ENCODE assay signal across 9 cellular contexts in the genomic region with DNA sequence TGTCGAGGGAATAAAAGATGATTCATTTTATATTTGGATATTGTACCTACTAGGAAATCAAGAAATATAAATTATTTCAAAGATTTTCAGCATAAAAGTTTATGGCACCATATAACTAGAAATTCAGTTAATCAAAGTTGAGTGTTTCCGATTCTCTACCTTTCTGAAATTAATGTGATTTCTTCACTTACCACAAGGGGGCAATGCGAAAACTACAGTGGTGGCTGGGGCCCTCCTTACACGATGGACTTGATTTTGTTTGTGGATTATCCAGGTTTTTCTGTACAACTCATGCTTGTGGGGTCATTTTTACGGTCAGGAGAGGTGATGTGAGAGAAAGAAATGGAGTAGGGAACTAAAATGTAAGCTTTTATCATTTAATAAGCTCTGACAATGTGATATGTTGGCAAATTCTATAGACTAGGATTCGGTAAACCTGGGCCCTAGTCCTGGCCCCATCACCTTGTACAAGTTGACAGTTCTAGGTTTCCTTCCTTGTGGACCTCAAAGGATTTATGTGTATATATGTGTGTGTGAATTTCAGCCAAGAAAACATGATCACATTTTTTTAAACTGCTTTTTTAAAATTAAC. TPM values are rescaled to one million over a fixed set of nuclear protein-coding genes. Genes with fewer than 3 reads are reported as not detected.
A peak's percentile ranks its signal among the peaks of the same experiment; 100 is the strongest.
DNase-seq lines count a peak whose midpoint lies in the region; ATAC-seq, FAIRE-seq and TF ChIP-seq lines count a peak whose summit lies in the region.
"Had no signal": no experiment of that assay in that cellular context is flagged by ENCODE, and none has a peak within 500 bp of the region (broad histone marks: within the 10 kb centered on the region; RNA-seq: fewer than 3 reads in every experiment).

No MANE protein-coding gene starts in this region.

- H3K4me3 Mint-ChIP-seq in effector memory CD8-positive, alpha-beta T cell: no peak overlapping the region
- H3K4me3 Mint-ChIP-seq: activated naive CD8-positive, alpha-beta T cell had no signal

- peak in 2 of 3 experiments; percentile 25 to 58 for TF ChIP-seq CTCF in testis (IDR thresholded peaks at IDR 0.05)

- no peaks in the 10 kb centered on the region for H3K4me1 Mint-ChIP-seq in effector memory CD8-positive, alpha-beta T cell (ENCODE audit: low read depth in 2 of 2)

- peak; percentile 7 for DNase-seq in stimulated activated CD4-positive, alpha-beta T cell treated with anti-CD3 and anti-CD28 coated beads, Interleukin-15, amount 100 ng/mL, for 24 hours
- DNase-seq in stimulated activated CD4-positive, alpha-beta T cell treated with anti-CD3 and anti-CD28 coated beads, Interleukin-2, amount 100 ng/mL, for 24 hours: no peak
- DNase-seq in M059J (ENCODE audit: low read depth): peak; percentile 9
- peak in 1 of 3 experiments; percentile 6 for DNase-seq in effector memory CD8-positive, alpha-beta T cell
- no peak for DNase-seq in testis
- DNase-seq in small intestine: no peak

- TF ChIP-seq POLR2A in testis (IDR thresholded peaks at IDR 0.05): no peak

- H3K4me1 ChIP-seq in testis (no peaks in the 10 kb centered on the region), small intestine (ENCODE audit: control insufficient read depth in 2 of 2, insufficient read depth in 1 of 2, low read depth in 1 of 2, low read length in 1 of 2) (no peaks in the 10 kb centered on the region)

- H3K27ac ChIP-seq in testis (no peak overlapping the region), small intestine (ENCODE audit: low read depth in 1 of 2, low read length in 1 of 2) (no peak overlapping the region)

- no peaks in the 10 kb centered on the region for H3K9me3 ChIP-seq in testis
- no peaks in the 10 kb centered on the region for H3K9me3 ChIP-seq in small intestine (ENCODE audit: control insufficient read depth, low read depth)

- 55 to 59% methylated on average over 6 of the region's 6 CpGs for WGBS in testis, 2 donors
- WGBS in small intestine, 3 donors: 56 to 58% (median 57%) methylated on average over 6 of the region's 6 CpGs

- H3K9me3 Mint-ChIP-seq in effector memory CD8-positive, alpha-beta T cell: peaks cover 0 to 3% of the 10 kb centered on the region in 2 donors

- no peaks in the 10 kb centered on the region for H3K36me3 ChIP-seq in testis (ENCODE audit: low read depth, missing control alignments)
- H3K36me3 ChIP-seq in small intestine (ENCODE audit: control insufficient read depth in 2 of 2, insufficient read depth in 2 of 2, low read length in 2 of 2): no peaks in the 10 kb centered on the region

- no peaks in the 10 kb centered on the region for H3K36me3 Mint-ChIP-seq in effector memory CD8-positive, alpha-beta T cell (ENCODE audit: insufficient read depth)

- no peak for FAIRE-seq in small intestine (lab: Jason Lieb, UNC)

- intact Hi-C loops in testis (cut with DNase I; ENCODE audit: low total_unique reads): no loop called here

- H3K27me3 Mint-ChIP-seq in effector memory CD8-positive, alpha-beta T cell: peaks cover 4 to 13% of the 10 kb centered on the region in 2 donors
- H3K27me3 Mint-ChIP-seq: activated naive CD8-positive, alpha-beta T cell had no signal

- H3K27ac Mint-ChIP-seq in effector memory CD8-positive, alpha-beta T cell: no peak overlapping the region
- H3K27ac Mint-ChIP-seq: activated naive CD8-positive, alpha-beta T cell had no signal

- no peak overlapping the region for H3K4me3 ChIP-seq in testis
- no peak overlapping the region for H3K4me3 ChIP-seq in small intestine (ENCODE audit: low read depth in 1 of 2, low read length in 2 of 2)

- H3K27me3 ChIP-seq in testis: no peaks in the 10 kb centered on the region
- no peaks in the 10 kb centered on the region for H3K27me3 ChIP-seq in small intestine (ENCODE audit: control insufficient read depth in 2 of 2, insufficient read depth in 2 of 2, low read length in 2 of 2)

- ATAC-seq in effector memory CD8-positive, alpha-beta T cell (replicated peaks): peak; percentile 48
- no peak for ATAC-seq in GM19351 (IDR thresholded peaks at IDR 0.05; ENCODE audit: unreplicated experiment)
- ATAC-seq in GM19452 (IDR thresholded peaks at IDR 0.05; ENCODE audit: unreplicated experiment): no peak

RNA-seq across cellular contexts. Expression of a gene that starts 47.6 kb away (rescaled TPM):
- not detected in 2 replicates for total RNA-seq in M059J (2014; rRNA removed; shearing (Covaris generic))
- 1 to 10 TPM; 1.1 to 2.5 TPM for total RNA-seq in testis
- 2.4 TPM for polyA plus RNA-seq in testis (ENCODE audit: insufficient read depth, low read depth, low replicate concordance)
- under 1 TPM in 1 of 3 donors, not detected in 2; 0.12 TPM for polyA plus RNA-seq in small intestine

RNA-seq across cellular contexts. Expression of a gene that starts 58.5 kb away (rescaled TPM):
- 17.8 and 27.3 TPM in 2 replicates for total RNA-seq in M059J (2014; rRNA removed; shearing (Covaris generic))
- 1 to 10 TPM in 1 of 2 donors, under 1 TPM in 1; 0.99 to 3.7 TPM for total RNA-seq in testis
- polyA plus RNA-seq in testis (ENCODE audit: insufficient read depth, low read depth, low replicate concordance) (7.3 TPM), small intestine (10 to 100 TPM in 1 of 3 donors, 1 to 10 TPM in 2; 2.7 to 10.9 (median 3.0) TPM)

Comparison
In these comparisons a context has a peak if more than half of its experiments do, and no peak if none do; other contexts are left out.
1. DNase-seq: peak in stimulated activated CD4-positive, alpha-beta T cell treated with anti-CD3 and anti-CD28 coated beads, Interleukin-15, amount 100 ng/mL, for 24 hours (single experiment) and M059J (single experiment); none in stimulated activated CD4-positive, alpha-beta T cell treated with anti-CD3 and anti-CD28 coated beads, Interleukin-2, amount 100 ng/mL, for 24 hours (0 of 2), testis (single experiment) and small intestine (single experiment).